1 cellular context compared by ENCODE assay signal in genomic region chr3:38960953-38961622, GRCh38.
TF ChIP-seq lines count a peak whose summit lies in the region.

No MANE protein-coding gene starts in this region.

TF ChIP-seq in GM12878, 131 proteins besides CTCF, POLR2A, EP300 and RAD21 (continued from another document):
- TF ChIP-seq PRDM15 (CRISPR knock-in tag; IDR thresholded peaks at IDR 0.05) (no peak), MTA3 (IDR thresholded peaks at IDR 0.05; ENCODE audit: borderline replicate concordance, low read length) (no peak), FOXM1 (IDR thresholded peaks at IDR 0.05; ENCODE audit: low read depth, low read length) (no peak), BRCA1 (IDR thresholded peaks at IDR 0.05; ENCODE audit: low read depth, low read length) (no peak), RCOR1 (conservative IDR thresholded peaks at IDR 0.05; ENCODE audit: low read depth, low read length) (no peak), MEF2A (IDR thresholded peaks at IDR 0.05; ENCODE audit: insufficient read depth, low read depth, low read length) (no peak), E2F8 (IDR thresholded peaks at IDR 0.05; ENCODE audit: low read depth, partially characterized antibody) (no peak), MLLT1 (IDR thresholded peaks at IDR 0.05) (no peak), POU2F2 (IDR thresholded peaks at IDR 0.05; ENCODE audit: borderline replicate concordance, low read depth, low read length) (no peak), STAT1 (conservative IDR thresholded peaks at IDR 0.05) (no peak), PAX8 (IDR thresholded peaks at IDR 0.05) (no peak)
